ENCODE assay signal across 1 cellular context in the genomic region with DNA sequence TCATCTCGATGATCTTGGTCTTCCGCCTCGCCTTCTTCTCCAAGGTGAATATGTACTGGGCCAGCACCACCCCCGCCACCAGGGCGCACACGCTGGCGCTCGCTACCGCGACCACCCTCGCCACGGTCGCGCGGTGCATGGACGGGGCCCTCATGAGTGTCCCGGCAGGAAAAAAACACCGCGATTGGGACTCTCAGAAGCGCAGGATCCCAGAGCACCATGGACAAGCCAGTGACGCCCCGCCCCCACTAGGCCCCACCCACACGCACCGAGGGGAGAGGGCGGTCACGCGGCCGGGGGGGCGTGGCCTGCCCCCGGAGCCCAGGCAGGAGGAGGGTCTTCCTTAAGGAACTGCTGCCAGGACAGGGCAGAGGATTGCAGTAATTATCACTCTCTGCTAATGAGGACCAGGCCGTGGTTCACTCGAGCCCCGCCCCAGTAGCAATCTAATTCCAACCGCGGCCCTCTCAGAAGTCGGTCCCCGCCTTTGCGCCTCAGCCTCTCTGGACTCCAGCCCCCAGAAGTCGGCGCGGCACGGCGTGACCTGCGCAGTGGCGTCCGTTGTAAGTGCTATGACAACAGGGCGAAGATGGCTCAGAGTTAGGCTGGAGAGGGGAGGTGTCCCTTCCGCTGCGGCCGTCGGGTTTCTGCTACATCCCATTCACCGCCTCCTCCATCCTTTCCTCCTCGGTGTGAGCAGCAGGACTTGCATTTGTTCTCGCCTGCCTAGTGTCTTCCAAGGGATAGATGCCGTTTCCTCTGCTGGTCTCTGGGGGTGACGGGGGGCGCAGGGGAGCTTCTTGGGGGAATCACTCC.
TF ChIP-seq lines count a peak whose summit lies in the region.

TSS of gene BBS9 (plus strand) at position 575 of the 816 bp plus-strand sequence. CDS start 16,689 bp downstream, outside the sequence.

TF ChIP-seq in K562, 482 proteins besides CTCF, POLR2A, EP300 and RAD21 (continued from another document):
- TF ChIP-seq, protein P1, sequence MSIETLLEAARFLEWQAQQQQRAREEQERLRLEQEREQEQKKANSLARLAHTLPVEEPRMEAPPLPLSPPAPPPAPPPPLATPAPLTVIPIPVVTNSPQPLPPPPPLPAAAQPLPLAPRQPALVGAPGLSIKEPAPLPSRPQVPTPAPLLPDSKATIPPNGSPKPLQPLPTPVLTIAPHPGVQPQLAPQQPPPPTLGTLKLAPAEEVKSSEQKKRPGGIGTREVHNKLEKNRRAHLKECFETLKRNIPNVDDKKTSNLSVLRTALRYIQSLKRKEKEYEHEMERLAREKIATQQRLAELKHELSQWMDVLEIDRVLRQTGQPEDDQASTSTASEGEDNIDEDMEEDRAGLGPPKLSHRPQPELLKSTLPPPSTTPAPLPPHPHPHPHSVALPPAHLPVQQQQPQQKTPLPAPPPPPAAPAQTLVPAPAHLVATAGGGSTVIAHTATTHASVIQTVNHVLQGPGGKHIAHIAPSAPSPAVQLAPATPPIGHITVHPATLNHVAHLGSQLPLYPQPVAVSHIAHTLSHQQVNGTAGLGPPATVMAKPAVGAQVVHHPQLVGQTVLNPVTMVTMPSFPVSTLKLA (conservative IDR thresholded peaks at IDR 0.05), result peak; percentile 74 to 75
- no peak for TF ChIP-seq ZNF79 (CRISPR knock-in tag; IDR thresholded peaks at IDR 0.05; ENCODE audit: low read depth)
- no peak for TF ChIP-seq ZNF212 (CRISPR knock-in tag; IDR thresholded peaks at IDR 0.05)
- TF ChIP-seq LARP7 (IDR thresholded peaks at IDR 0.05), result no peak
- no peak for TF ChIP-seq RHOXF2B (CRISPR knock-in tag; conservative IDR thresholded peaks at IDR 0.05)
- TF ChIP-seq ZNF436 (CRISPR knock-in tag; IDR thresholded peaks at IDR 0.05), result no peak
- TF ChIP-seq NRF1 (conservative IDR thresholded peaks at IDR 0.05 in 1 of 2, IDR thresholded peaks at IDR 0.05 in 1 of 2), result peak; percentile 96 to 97
- TF ChIP-seq BHLHE40 (IDR thresholded peaks at IDR 0.05; ENCODE audit: low read length), result 0 out of 2 replicates have a peak, but pooled peaks have one; percentile 18
- no peak for TF ChIP-seq MTA3 (IDR thresholded peaks at IDR 0.05; ENCODE audit: borderline replicate concordance)
- TF ChIP-seq ZBTB33 (CRISPR knock-in tag; IDR thresholded peaks at IDR 0.05), result no peak
- TF ChIP-seq PCBP1 (IDR thresholded peaks at IDR 0.05; ENCODE audit: low read depth, low read length, poor library complexity, severe bottlenecking), result no peak
- no peak for TF ChIP-seq ZBED1 (IDR thresholded peaks at IDR 0.05)
- TF ChIP-seq, protein P2, sequence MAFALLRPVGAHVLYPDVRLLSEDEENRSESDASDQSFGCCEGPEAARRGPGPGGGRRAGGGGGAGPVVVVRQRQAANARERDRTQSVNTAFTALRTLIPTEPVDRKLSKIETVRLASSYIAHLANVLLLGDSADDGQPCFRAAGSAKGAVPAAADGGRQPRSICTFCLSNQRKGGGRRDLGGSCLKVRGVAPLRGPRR (CRISPR knock-in tag; IDR thresholded peaks at IDR 0.05), result no peak
- TF ChIP-seq SMARCA5 (IDR thresholded peaks at IDR 0.05), result no peak
- TF ChIP-seq CEBPG (CRISPR knock-in tag; IDR thresholded peaks at IDR 0.05), result no peak
- TF ChIP-seq CEBPG (tag; conservative IDR thresholded peaks at IDR 0.05 in 1 of 2, IDR thresholded peaks at IDR 0.05 in 1 of 2), result no peak
- TF ChIP-seq, protein P3, sequence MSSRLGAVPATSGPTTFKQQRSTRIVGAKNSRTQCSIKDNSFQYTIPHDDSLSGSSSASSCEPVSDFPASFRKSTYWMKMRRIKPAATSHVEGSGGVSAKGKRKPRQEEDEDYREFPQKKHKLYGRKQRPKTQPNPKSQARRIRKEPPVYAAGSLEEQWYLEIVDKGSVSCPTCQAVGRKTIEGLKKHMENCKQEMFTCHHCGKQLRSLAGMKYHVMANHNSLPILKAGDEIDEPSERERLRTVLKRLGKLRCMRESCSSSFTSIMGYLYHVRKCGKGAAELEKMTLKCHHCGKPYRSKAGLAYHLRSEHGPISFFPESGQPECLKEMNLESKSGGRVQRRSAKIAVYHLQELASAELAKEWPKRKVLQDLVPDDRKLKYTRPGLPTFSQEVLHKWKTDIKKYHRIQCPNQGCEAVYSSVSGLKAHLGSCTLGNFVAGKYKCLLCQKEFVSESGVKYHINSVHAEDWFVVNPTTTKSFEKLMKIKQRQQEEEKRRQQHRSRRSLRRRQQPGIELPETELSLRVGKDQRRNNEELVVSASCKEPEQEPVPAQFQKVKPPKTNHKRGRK (tag; IDR thresholded peaks at IDR 0.05), result no peak
